1 cellular context compared by ENCODE assay signal in genomic region chr17:8185580-8186445, GRCh38.
TF ChIP-seq lines count a peak whose summit lies in the region.

No MANE protein-coding gene starts in this region.

TF ChIP-seq in HepG2, 621 proteins besides CTCF, POLR2A, EP300 and RAD21 (continues in another document):
- TF ChIP-seq, protein P1, sequence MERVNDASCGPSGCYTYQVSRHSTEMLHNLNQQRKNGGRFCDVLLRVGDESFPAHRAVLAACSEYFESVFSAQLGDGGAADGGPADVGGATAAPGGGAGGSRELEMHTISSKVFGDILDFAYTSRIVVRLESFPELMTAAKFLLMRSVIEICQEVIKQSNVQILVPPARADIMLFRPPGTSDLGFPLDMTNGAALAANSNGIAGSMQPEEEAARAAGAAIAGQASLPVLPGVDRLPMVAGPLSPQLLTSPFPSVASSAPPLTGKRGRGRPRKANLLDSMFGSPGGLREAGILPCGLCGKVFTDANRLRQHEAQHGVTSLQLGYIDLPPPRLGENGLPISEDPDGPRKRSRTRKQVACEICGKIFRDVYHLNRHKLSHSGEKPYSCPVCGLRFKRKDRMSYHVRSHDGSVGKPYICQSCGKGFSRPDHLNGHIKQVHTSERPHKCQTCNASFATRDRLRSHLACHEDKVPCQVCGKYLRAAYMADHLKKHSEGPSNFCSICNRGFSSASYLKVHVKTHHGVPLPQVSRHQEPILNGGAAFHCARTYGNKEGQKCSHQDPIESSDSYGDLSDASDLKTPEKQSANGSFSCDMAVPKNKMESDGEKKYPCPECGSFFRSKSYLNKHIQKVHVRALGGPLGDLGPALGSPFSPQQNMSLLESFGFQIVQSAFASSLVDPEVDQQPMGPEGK (CRISPR knock-in tag; IDR thresholded peaks at IDR 0.05) = no peak
- no peak for TF ChIP-seq ZNF576 (CRISPR knock-in tag; IDR thresholded peaks at IDR 0.05)
- TF ChIP-seq ZNF251 (CRISPR knock-in tag; IDR thresholded peaks at IDR 0.05) = no peak
- no peak for TF ChIP-seq MED8 (CRISPR knock-in tag; IDR thresholded peaks at IDR 0.05; ENCODE audit: insufficient replicate concordance)
- 0 out of 2 replicates have a peak, but pooled peaks have one; percentile 36 for TF ChIP-seq MTA1 (CRISPR knock-in tag; IDR thresholded peaks at IDR 0.05; ENCODE audit: borderline replicate concordance)
- TF ChIP-seq TCF7L2 (IDR thresholded peaks at IDR 0.05; ENCODE audit: low read depth, low read length) = no peak
- no peak for TF ChIP-seq HNF1A (IDR thresholded peaks at IDR 0.05; ENCODE audit: low read depth)
- peak; percentile 48; the same call in 1 of the 2 replicates for TF ChIP-seq HNF1A (CRISPR knock-in tag; IDR thresholded peaks at IDR 0.05; ENCODE audit: borderline replicate concordance)
- TF ChIP-seq ZNF777 (CRISPR knock-in tag; IDR thresholded peaks at IDR 0.05) = no peak; the same call in 1 of the 2 replicates
- no peak; the same call in 1 of the 2 replicates for TF ChIP-seq KDM4B (CRISPR knock-in tag; IDR thresholded peaks at IDR 0.05)
- no peak for TF ChIP-seq MATR3 (CRISPR knock-in tag; IDR thresholded peaks at IDR 0.05)
- no peak for TF ChIP-seq MZF1 (CRISPR knock-in tag; IDR thresholded peaks at IDR 0.05; ENCODE audit: borderline replicate concordance)
- TF ChIP-seq SRSF4 (IDR thresholded peaks at IDR 0.05; ENCODE audit: low read depth, low read length, poor library complexity, severe bottlenecking) = no peak
- TF ChIP-seq, protein P2, sequence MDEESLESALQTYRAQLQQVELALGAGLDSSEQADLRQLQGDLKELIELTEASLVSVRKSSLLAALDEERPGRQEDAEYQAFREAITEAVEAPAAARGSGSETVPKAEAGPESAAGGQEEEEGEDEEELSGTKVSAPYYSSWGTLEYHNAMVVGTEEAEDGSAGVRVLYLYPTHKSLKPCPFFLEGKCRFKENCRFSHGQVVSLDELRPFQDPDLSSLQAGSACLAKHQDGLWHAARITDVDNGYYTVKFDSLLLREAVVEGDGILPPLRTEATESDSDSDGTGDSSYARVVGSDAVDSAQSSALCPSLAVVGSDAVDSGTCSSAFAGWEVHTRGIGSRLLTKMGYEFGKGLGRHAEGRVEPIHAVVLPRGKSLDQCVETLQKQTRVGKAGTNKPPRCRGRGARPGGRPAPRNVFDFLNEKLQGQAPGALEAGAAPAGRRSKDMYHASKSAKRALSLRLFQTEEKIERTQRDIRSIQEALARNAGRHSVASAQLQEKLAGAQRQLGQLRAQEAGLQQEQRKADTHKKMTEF (CRISPR knock-in tag; IDR thresholded peaks at IDR 0.05) = peak; percentile 55; the same call in 1 of the 2 replicates
- no peak for TF ChIP-seq RFXAP (CRISPR knock-in tag; IDR thresholded peaks at IDR 0.05; ENCODE audit: borderline replicate concordance)
- no peak for TF ChIP-seq ZNF441 (CRISPR knock-in tag; IDR thresholded peaks at IDR 0.05; ENCODE audit: borderline replicate concordance)
- no peak for TF ChIP-seq RFX3 (CRISPR knock-in tag; IDR thresholded peaks at IDR 0.05)
- no peak for TF ChIP-seq NFYC (CRISPR knock-in tag; IDR thresholded peaks at IDR 0.05)
- TF ChIP-seq ZNF816 (CRISPR knock-in tag; IDR thresholded peaks at IDR 0.05; ENCODE audit: borderline replicate concordance) = no peak
- no peak for TF ChIP-seq SMAD1 (CRISPR knock-in tag; IDR thresholded peaks at IDR 0.05; ENCODE audit: borderline replicate concordance, low read depth)
- TF ChIP-seq KAT2B (IDR thresholded peaks at IDR 0.05; ENCODE audit: borderline replicate concordance, low read depth, low read length) = no peak
- TF ChIP-seq ZSCAN12 (CRISPR knock-in tag; IDR thresholded peaks at IDR 0.05) = no peak
- TF ChIP-seq SP140L (CRISPR knock-in tag; IDR thresholded peaks at IDR 0.05; ENCODE audit: borderline replicate concordance) = no peak
- 0 out of 2 replicates have a peak, but pooled peaks have one; percentile 53 for TF ChIP-seq MXD3 (CRISPR knock-in tag; IDR thresholded peaks at IDR 0.05)
- TF ChIP-seq TBL1XR1 (IDR thresholded peaks at IDR 0.05; ENCODE audit: borderline replicate concordance, low read length, partially characterized antibody) = no peak
- no peak for TF ChIP-seq ZKSCAN8 (CRISPR knock-in tag; IDR thresholded peaks at IDR 0.05; ENCODE audit: borderline replicate concordance)
- no peak for TF ChIP-seq TBX3 (IDR thresholded peaks at IDR 0.05; ENCODE audit: borderline replicate concordance)
- TF ChIP-seq, protein P3, sequence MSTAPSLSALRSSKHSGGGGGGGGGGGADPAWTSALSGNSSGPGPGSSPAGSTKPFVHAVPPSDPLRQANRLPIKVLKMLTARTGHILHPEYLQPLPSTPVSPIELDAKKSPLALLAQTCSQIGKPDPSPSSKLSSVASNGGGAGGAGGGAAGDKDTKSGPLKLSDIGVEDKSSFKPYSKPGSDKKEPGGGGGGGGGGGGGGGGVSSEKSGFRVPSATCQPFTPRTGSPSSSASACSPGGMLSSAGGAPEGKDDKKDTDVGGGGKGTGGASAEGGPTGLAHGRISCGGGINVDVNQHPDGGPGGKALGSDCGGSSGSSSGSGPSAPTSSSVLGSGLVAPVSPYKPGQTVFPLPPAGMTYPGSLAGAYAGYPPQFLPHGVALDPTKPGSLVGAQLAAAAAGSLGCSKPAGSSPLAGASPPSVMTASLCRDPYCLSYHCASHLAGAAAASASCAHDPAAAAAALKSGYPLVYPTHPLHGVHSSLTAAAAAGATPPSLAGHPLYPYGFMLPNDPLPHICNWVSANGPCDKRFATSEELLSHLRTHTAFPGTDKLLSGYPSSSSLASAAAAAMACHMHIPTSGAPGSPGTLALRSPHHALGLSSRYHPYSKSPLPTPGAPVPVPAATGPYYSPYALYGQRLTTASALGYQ (CRISPR knock-in tag; IDR thresholded peaks at IDR 0.05) = no peak
- TF ChIP-seq ATRX (CRISPR knock-in tag; IDR thresholded peaks at IDR 0.05; ENCODE audit: borderline replicate concordance) = no peak
- no peak for TF ChIP-seq HMGA1 (CRISPR knock-in tag; conservative IDR thresholded peaks at IDR 0.05)
- no peak; the same call in 1 of the 2 replicates for TF ChIP-seq RELA (CRISPR knock-in tag; IDR thresholded peaks at IDR 0.05)
- TF ChIP-seq SRSF1 (optimal IDR thresholded peaks at IDR 0.05; ENCODE audit: low read depth, low read length) = peak; percentile 37
- no peak for TF ChIP-seq RFX1 (IDR thresholded peaks at IDR 0.05)
- TF ChIP-seq, protein P4, sequence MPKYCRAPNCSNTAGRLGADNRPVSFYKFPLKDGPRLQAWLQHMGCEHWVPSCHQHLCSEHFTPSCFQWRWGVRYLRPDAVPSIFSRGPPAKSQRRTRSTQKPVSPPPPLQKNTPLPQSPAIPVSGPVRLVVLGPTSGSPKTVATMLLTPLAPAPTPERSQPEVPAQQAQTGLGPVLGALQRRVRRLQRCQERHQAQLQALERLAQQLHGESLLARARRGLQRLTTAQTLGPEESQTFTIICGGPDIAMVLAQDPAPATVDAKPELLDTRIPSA (CRISPR knock-in tag; IDR thresholded peaks at IDR 0.05; ENCODE audit: borderline replicate concordance) = no peak
- no peak; the same call in 1 of the 2 replicates for TF ChIP-seq ZNF772 (CRISPR knock-in tag; IDR thresholded peaks at IDR 0.05)
- no peak for TF ChIP-seq ATM (IDR thresholded peaks at IDR 0.05; ENCODE audit: borderline replicate concordance)
- TF ChIP-seq ZNF7 (CRISPR knock-in tag; IDR thresholded peaks at IDR 0.05) = no peak
- TF ChIP-seq, protein P5, sequence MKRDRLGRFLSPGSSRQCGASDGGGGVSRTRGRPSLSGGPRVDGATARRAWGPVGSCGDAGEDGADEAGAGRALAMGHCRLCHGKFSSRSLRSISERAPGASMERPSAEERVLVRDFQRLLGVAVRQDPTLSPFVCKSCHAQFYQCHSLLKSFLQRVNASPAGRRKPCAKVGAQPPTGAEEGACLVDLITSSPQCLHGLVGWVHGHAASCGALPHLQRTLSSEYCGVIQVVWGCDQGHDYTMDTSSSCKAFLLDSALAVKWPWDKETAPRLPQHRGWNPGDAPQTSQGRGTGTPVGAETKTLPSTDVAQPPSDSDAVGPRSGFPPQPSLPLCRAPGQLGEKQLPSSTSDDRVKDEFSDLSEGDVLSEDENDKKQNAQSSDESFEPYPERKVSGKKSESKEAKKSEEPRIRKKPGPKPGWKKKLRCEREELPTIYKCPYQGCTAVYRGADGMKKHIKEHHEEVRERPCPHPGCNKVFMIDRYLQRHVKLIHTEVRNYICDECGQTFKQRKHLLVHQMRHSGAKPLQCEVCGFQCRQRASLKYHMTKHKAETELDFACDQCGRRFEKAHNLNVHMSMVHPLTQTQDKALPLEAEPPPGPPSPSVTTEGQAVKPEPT (CRISPR knock-in tag; IDR thresholded peaks at IDR 0.05; ENCODE audit: low read depth) = no peak
- peak; percentile 50; the same call in 1 of the 2 replicates for TF ChIP-seq ZBTB26 (CRISPR knock-in tag; IDR thresholded peaks at IDR 0.05; ENCODE audit: borderline replicate concordance)
- no peak for TF ChIP-seq ZNF230 (CRISPR knock-in tag; IDR thresholded peaks at IDR 0.05)
- TF ChIP-seq ZFP1 (CRISPR knock-in tag; IDR thresholded peaks at IDR 0.05) = no peak
- TF ChIP-seq POGK (CRISPR knock-in tag; conservative IDR thresholded peaks at IDR 0.05) = peak; percentile 6; the same call in 1 of the 2 replicates
- TF ChIP-seq ZNF878 (CRISPR knock-in tag; IDR thresholded peaks at IDR 0.05) = no peak
- no peak for TF ChIP-seq NFE2L1 (CRISPR knock-in tag; IDR thresholded peaks at IDR 0.05; ENCODE audit: borderline replicate concordance)
- TF ChIP-seq ZNF350 (CRISPR knock-in tag; IDR thresholded peaks at IDR 0.05; ENCODE audit: borderline replicate concordance, low read depth) = peak; percentile 76; the same call in 1 of the 2 replicates
- TF ChIP-seq HNRNPLL (IDR thresholded peaks at IDR 0.05; ENCODE audit: low read depth, low read length, poor library complexity, severe bottlenecking) = peak; percentile 53
- TF ChIP-seq, protein P6, sequence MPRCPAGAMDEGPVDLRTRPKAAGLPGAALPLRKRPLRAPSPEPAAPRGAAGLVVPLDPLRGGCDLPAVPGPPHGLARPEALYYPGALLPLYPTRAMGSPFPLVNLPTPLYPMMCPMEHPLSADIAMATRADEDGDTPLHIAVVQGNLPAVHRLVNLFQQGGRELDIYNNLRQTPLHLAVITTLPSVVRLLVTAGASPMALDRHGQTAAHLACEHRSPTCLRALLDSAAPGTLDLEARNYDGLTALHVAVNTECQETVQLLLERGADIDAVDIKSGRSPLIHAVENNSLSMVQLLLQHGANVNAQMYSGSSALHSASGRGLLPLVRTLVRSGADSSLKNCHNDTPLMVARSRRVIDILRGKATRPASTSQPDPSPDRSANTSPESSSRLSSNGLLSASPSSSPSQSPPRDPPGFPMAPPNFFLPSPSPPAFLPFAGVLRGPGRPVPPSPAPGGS (CRISPR knock-in tag; IDR thresholded peaks at IDR 0.05) = no peak
- peak; percentile 75 for TF ChIP-seq ZNF788 (CRISPR knock-in tag; IDR thresholded peaks at IDR 0.05; ENCODE audit: borderline replicate concordance)
- TF ChIP-seq SIN3A (IDR thresholded peaks at IDR 0.05; ENCODE audit: borderline replicate concordance, low read depth, low read length) = 0 out of 2 replicates have a peak, but pooled peaks have one; percentile 50
